ENCODE assay signal across 24 cellular contexts in the genomic region with DNA sequence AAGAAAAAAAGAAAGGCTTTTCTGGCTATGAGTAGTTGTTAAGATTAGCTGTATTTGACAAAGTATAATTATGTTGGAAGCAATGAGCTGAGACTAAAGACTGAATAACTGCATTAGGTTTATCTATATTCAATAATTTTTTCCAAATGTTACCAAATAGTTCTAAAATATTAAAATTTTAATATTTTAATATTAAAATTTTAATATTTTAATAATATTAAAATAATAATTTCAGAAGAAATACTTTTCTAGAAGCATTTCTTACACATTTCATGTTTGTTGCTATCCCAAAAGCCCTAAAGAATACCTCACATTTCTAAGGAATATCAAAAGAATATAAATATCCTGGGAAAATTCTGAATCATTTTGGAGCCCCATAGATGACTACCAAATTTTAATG.
"Had no signal": no experiment of that assay in that cellular context is flagged by ENCODE, and none has a peak within 500 bp of the region (broad histone marks: within the 10 kb centered on the region; RNA-seq: fewer than 3 reads in every experiment).

No MANE protein-coding gene starts in this region.

- H3K27me3 ChIP-seq: esophagus muscularis mucosa, gastrocnemius medialis, heart right ventricle, left lung had no signal

- DNase-seq: dermis blood vessel endothelial cell; dorsolateral prefrontal cortex; effector CD4-positive, alpha-beta T cell; effector memory CD4-positive, alpha-beta T cell; foreskin keratinocyte; gastrocnemius medialis; glutamatergic neuron; head of caudate nucleus; heart right ventricle; hippocampal formation; left cardiac atrium; left lung; left ventricle myocardium superior; lower lobe of right lung; mesenchymal stem cell; mucosa of descending colon; naive B cell had no signal

- H3K9me3 ChIP-seq: esophagus muscularis mucosa, gastrocnemius medialis, heart right ventricle, left lung, lower lobe of right lung, mucosa of descending colon had no signal

- H3K4me3 ChIP-seq: coronary artery, dorsolateral prefrontal cortex, esophagus muscularis mucosa, gastrocnemius medialis, heart right ventricle, left lung, lower lobe of right lung, mucosa of descending colon had no signal

- H3K27ac Mint-ChIP-seq: mesothelial cell of epicardium had no signal

- H3K4me1 Mint-ChIP-seq: naive B cell had no signal

- H3K27ac ChIP-seq: coronary artery, esophagus muscularis mucosa, foreskin keratinocyte, gastrocnemius medialis, heart right ventricle, left lung, lower lobe of right lung had no signal

- H3K36me3 ChIP-seq: esophagus muscularis mucosa, gastrocnemius medialis, heart right ventricle, left lung had no signal

- H3K4me1 ChIP-seq: esophagus muscularis mucosa, foreskin keratinocyte, gastrocnemius medialis, heart right ventricle, lower lobe of right lung had no signal

- H3K36me3 Mint-ChIP-seq: naive B cell had no signal

- ATAC-seq: foreskin keratinocyte, gastrocnemius medialis, heart right ventricle, left cardiac atrium, left lung, left ventricle myocardium superior, lower lobe of right lung, mucosa of descending colon had no signal

- H3K4me3 Mint-ChIP-seq: mesothelial cell of epicardium, naive B cell had no signal

- FAIRE-seq: colon, endothelial cell of umbilical vein, islet of Langerhans, keratinocyte had no signal

- H3K9me3 Mint-ChIP-seq: mesothelial cell of epicardium had no signal
